ENCODE assay signal across 1 cellular context in genomic region chr2:32960647-32961403, GRCh38.
TF ChIP-seq lines count a peak whose summit lies in the region.

No MANE protein-coding gene starts in this region.

TF ChIP-seq in K562, 482 proteins besides CTCF, POLR2A, EP300 and RAD21 (continued from another document and continues in another):
- 0 out of 2 replicates have a peak, but pooled peaks have one; percentile 28 for TF ChIP-seq MITF (IDR thresholded peaks at IDR 0.05)
- no peak for TF ChIP-seq ATF1 (CRISPR knock-in tag; IDR thresholded peaks at IDR 0.05)
- peak; percentile 48; the same call in 1 of the 2 replicates for TF ChIP-seq ATF1 (tag; IDR thresholded peaks at IDR 0.05)
- TF ChIP-seq PHF21A (IDR thresholded peaks at IDR 0.05; ENCODE audit: borderline replicate concordance, low read depth): no peak
- TF ChIP-seq ZNF347 (CRISPR knock-in tag; IDR thresholded peaks at IDR 0.05; ENCODE audit: low read depth): no peak
- TF ChIP-seq NR3C1 (CRISPR knock-in tag; IDR thresholded peaks at IDR 0.05): no peak
- TF ChIP-seq SMARCB1 (IDR thresholded peaks at IDR 0.05; ENCODE audit: insufficient read length, low read depth): no peak
- TF ChIP-seq ARNT (IDR thresholded peaks at IDR 0.05): peak; percentile 64 to 84; a peak in 2 of 4 replicates
- peak; percentile 39; the same call in 1 of the 2 replicates for TF ChIP-seq TRIM28 (IDR thresholded peaks at IDR 0.05)
- no peak for TF ChIP-seq NONO (IDR thresholded peaks at IDR 0.05; ENCODE audit: low read depth in 2 of 2, low read length in 1 of 2)
- no peak for TF ChIP-seq MXD1 (CRISPR knock-in tag; IDR thresholded peaks at IDR 0.05; ENCODE audit: borderline replicate concordance, poor library complexity, severe bottlenecking)
- TF ChIP-seq BRD4 (IDR thresholded peaks at IDR 0.05): no peak
- TF ChIP-seq CBX3 (IDR thresholded peaks at IDR 0.05; ENCODE audit: borderline replicate concordance in 1 of 2, low read length in 2 of 2): peak in 1 of 2 experiments; percentile 88; a peak in 2 of 3 replicates
- no peak for TF ChIP-seq ELF2 (CRISPR knock-in tag; IDR thresholded peaks at IDR 0.05)
- TF ChIP-seq ZNF311 (CRISPR knock-in tag; IDR thresholded peaks at IDR 0.05): 0 out of 2 replicates have a peak, but pooled peaks have one; percentile 32
- TF ChIP-seq, protein P1, sequence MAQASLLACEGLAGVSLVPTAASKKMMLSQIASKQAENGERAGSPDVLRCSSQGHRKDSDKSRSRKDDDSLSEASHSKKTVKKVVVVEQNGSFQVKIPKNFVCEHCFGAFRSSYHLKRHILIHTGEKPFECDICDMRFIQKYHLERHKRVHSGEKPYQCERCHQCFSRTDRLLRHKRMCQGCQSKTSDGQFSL (CRISPR knock-in tag; IDR thresholded peaks at IDR 0.05): no peak
- TF ChIP-seq, protein P1 (tag; IDR thresholded peaks at IDR 0.05): no peak
- TF ChIP-seq ZNF644 (tag; IDR thresholded peaks at IDR 0.05; ENCODE audit: low read depth): 0 out of 2 replicates have a peak, but pooled peaks have one; percentile 86
- TF ChIP-seq GATAD2A (IDR thresholded peaks at IDR 0.05): peak; percentile 89; the same call in 1 of the 2 replicates
- no peak for TF ChIP-seq ZNF184 (CRISPR knock-in tag; IDR thresholded peaks at IDR 0.05)
- peak; percentile 81 for TF ChIP-seq HES1 (IDR thresholded peaks at IDR 0.05; ENCODE audit: low read depth)
- TF ChIP-seq MYNN (IDR thresholded peaks at IDR 0.05): peak; percentile 82
- TF ChIP-seq MYNN (CRISPR knock-in tag; IDR thresholded peaks at IDR 0.05): no peak
- TF ChIP-seq ZNF766 (CRISPR knock-in tag; conservative IDR thresholded peaks at IDR 0.05): peak; percentile 88
- peak; percentile 74 for TF ChIP-seq MTA1 (IDR thresholded peaks at IDR 0.05; ENCODE audit: borderline replicate concordance)
- peak; percentile 75; the same call in 1 of the 2 replicates for TF ChIP-seq ZKSCAN8 (CRISPR knock-in tag; IDR thresholded peaks at IDR 0.05)
- TF ChIP-seq NEUROD1 (IDR thresholded peaks at IDR 0.05; ENCODE audit: borderline replicate concordance, low read depth, low read length, partially characterized antibody): peak; percentile 81
- TF ChIP-seq ATF7 (IDR thresholded peaks at IDR 0.05): peak; percentile 74
- no peak for TF ChIP-seq NFIX (CRISPR knock-in tag; IDR thresholded peaks at IDR 0.05; ENCODE audit: low read depth)
- TF ChIP-seq SMARCA4 (IDR thresholded peaks at IDR 0.05): peak; percentile 97
- peak; percentile 97 for TF ChIP-seq POLR2AphosphoS5 (IDR thresholded peaks at IDR 0.05; ENCODE audit: control insufficient read depth, insufficient read depth, low read depth, low read length)
- TF ChIP-seq MECOM (CRISPR knock-in tag; IDR thresholded peaks at IDR 0.05): peak; percentile 78
- TF ChIP-seq, protein P2, sequence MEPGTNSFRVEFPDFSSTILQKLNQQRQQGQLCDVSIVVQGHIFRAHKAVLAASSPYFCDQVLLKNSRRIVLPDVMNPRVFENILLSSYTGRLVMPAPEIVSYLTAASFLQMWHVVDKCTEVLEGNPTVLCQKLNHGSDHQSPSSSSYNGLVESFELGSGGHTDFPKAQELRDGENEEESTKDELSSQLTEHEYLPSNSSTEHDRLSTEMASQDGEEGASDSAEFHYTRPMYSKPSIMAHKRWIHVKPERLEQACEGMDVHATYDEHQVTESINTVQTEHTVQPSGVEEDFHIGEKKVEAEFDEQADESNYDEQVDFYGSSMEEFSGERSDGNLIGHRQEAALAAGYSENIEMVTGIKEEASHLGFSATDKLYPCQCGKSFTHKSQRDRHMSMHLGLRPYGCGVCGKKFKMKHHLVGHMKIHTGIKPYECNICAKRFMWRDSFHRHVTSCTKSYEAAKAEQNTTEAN (CRISPR knock-in tag; IDR thresholded peaks at IDR 0.05): no peak
- TF ChIP-seq PHB2 (IDR thresholded peaks at IDR 0.05; ENCODE audit: low read depth): peak; percentile 62; the same call in 1 of the 2 replicates
- peak; percentile 76 for TF ChIP-seq CREM (IDR thresholded peaks at IDR 0.05; ENCODE audit: low read depth)
- TF ChIP-seq, protein P3, sequence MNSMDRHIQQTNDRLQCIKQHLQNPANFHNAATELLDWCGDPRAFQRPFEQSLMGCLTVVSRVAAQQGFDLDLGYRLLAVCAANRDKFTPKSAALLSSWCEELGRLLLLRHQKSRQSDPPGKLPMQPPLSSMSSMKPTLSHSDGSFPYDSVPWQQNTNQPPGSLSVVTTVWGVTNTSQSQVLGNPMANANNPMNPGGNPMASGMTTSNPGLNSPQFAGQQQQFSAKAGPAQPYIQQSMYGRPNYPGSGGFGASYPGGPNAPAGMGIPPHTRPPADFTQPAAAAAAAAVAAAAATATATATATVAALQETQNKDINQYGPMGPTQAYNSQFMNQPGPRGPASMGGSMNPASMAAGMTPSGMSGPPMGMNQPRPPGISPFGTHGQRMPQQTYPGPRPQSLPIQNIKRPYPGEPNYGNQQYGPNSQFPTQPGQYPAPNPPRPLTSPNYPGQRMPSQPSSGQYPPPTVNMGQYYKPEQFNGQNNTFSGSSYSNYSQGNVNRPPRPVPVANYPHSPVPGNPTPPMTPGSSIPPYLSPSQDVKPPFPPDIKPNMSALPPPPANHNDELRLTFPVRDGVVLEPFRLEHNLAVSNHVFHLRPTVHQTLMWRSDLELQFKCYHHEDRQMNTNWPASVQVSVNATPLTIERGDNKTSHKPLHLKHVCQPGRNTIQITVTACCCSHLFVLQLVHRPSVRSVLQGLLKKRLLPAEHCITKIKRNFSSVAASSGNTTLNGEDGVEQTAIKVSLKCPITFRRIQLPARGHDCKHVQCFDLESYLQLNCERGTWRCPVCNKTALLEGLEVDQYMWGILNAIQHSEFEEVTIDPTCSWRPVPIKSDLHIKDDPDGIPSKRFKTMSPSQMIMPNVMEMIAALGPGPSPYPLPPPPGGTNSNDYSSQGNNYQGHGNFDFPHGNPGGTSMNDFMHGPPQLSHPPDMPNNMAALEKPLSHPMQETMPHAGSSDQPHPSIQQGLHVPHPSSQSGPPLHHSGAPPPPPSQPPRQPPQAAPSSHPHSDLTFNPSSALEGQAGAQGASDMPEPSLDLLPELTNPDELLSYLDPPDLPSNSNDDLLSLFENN (IDR thresholded peaks at IDR 0.05; ENCODE audit: low read depth in 2 of 2, low read length in 2 of 2): peak in 1 of 2 experiments; percentile 76; a peak in 1 of 4 replicates
- peak in 1 of 2 experiments; percentile 37; a peak in 1 of 4 replicates for TF ChIP-seq FOXA3 (CRISPR knock-in tag; conservative IDR thresholded peaks at IDR 0.05 in 1 of 2, IDR thresholded peaks at IDR 0.05 in 1 of 2)
- TF ChIP-seq AFF1 (IDR thresholded peaks at IDR 0.05; ENCODE audit: low read depth in 1 of 2, partially characterized antibody in 2 of 2): peak in 1 of 2 experiments; percentile 50
- TF ChIP-seq SMARCC2 (IDR thresholded peaks at IDR 0.05; ENCODE audit: low read depth): peak; percentile 94
- TF ChIP-seq NR2C2 (CRISPR knock-in tag; IDR thresholded peaks at IDR 0.05): no peak
- peak; percentile 40; the same call in 1 of the 2 replicates for TF ChIP-seq NR2C2 (tag; IDR thresholded peaks at IDR 0.05)
- TF ChIP-seq MBD2 (IDR thresholded peaks at IDR 0.05; ENCODE audit: borderline replicate concordance, low read depth): peak; percentile 84
- no peak for TF ChIP-seq NR4A1 (CRISPR knock-in tag; IDR thresholded peaks at IDR 0.05)
- TF ChIP-seq NR4A1 (tag; IDR thresholded peaks at IDR 0.05): peak; percentile 54; the same call in 1 of the 2 replicates
- TF ChIP-seq ZNF584 (CRISPR knock-in tag; IDR thresholded peaks at IDR 0.05; ENCODE audit: low read depth): 0 out of 2 replicates have a peak, but pooled peaks have one; percentile 54
- no peak for TF ChIP-seq ZNF695 (CRISPR knock-in tag; IDR thresholded peaks at IDR 0.05)
- TF ChIP-seq ZNF274 (IDR thresholded peaks at IDR 0.05; ENCODE audit: borderline replicate concordance, low read depth, low read length): peak; percentile 35; the same call in 1 of the 2 replicates
- TF ChIP-seq MEF2D (tag; conservative IDR thresholded peaks at IDR 0.05; ENCODE audit: low read depth): 0 out of 2 replicates have a peak, but pooled peaks have one; percentile 24
- peak; percentile 88 for TF ChIP-seq NBN (IDR thresholded peaks at IDR 0.05; ENCODE audit: low read depth)
- no peak for TF ChIP-seq FOXJ3 (CRISPR knock-in tag; IDR thresholded peaks at IDR 0.05)
- TF ChIP-seq STAT5A (IDR thresholded peaks at IDR 0.05; ENCODE audit: borderline replicate concordance, low read length): peak; percentile 91
- TF ChIP-seq GATAD2B (IDR thresholded peaks at IDR 0.05; ENCODE audit: borderline replicate concordance): peak; percentile 79
- peak in 1 of 2 experiments; percentile 90; a peak in 3 of 4 replicates for TF ChIP-seq RCOR1 (IDR thresholded peaks at IDR 0.05; ENCODE audit: borderline replicate concordance in 1 of 2, low read depth in 2 of 2, low read length in 2 of 2)
- no peak for TF ChIP-seq ZNF551 (CRISPR knock-in tag; IDR thresholded peaks at IDR 0.05)
- TF ChIP-seq TAF15 (IDR thresholded peaks at IDR 0.05; ENCODE audit: low read depth, low read length): no peak
- peak; percentile 70; the same call in 1 of the 2 replicates for TF ChIP-seq RNF2 (IDR thresholded peaks at IDR 0.05)
